8 cellular contexts compared by ENCODE assay signal in genomic region chr18:42053188-42053781, GRCh38.
A peak's percentile ranks its signal among the peaks of the same experiment; 100 is the strongest.
DNase-seq lines count a peak whose midpoint lies in the region; ATAC-seq lines count a peak whose summit lies in the region.

No MANE protein-coding gene starts in this region.

- DNase-seq in NCI-H526 (lab: John Stamatoyannopoulos, UW) (peak; percentile 6 to 20), NCI-H526 treated with DMSO at 0.1 percent for 48 hours (lab: John Stamatoyannopoulos, UW) (no peak), NCI-H2029 (lab: John Stamatoyannopoulos, UW) (peak; percentile 11), left lobe of liver (ENCODE audit: low spot score) (peak; percentile 48)
- peak; percentile 8 to 46 (median 14) for DNase-seq in activated CD4-positive, CD25-positive, alpha-beta regulatory T cell (lab: John Stamatoyannopoulos, UW)
- DNase-seq in central memory CD8-positive, alpha-beta T cell (ENCODE audit: low spot score in 2 of 2): peak in 1 of 2 donors; percentile 26
- peak; percentile 6 to 26 (median 24) for DNase-seq in stimulated activated CD4-positive, alpha-beta T cell treated with anti-CD3 and anti-CD28 coated beads, TNF-alpha, amount 100 ng/mL, for 4 hours (ENCODE audit: low read depth in 3 of 3)

- ATAC-seq in HG02840 (IDR thresholded peaks at IDR 0.05; ENCODE audit: low FRiP score, unreplicated experiment) (peak; percentile 90), left lobe of liver (peak; percentile 97)
- peak; percentile 52 for ATAC-seq in central memory CD8-positive, alpha-beta T cell (replicated peaks; ENCODE audit: extremely low read depth, poor library complexity, severe bottlenecking)

- peaks cover 12% of the 10 kb centered on the region for H3K36me3 Mint-ChIP-seq in central memory CD8-positive, alpha-beta T cell (ENCODE audit: insufficient read depth)

- no peaks in the 10 kb centered on the region for H3K27me3 Mint-ChIP-seq in central memory CD8-positive, alpha-beta T cell

- H3K9me3 Mint-ChIP-seq in central memory CD8-positive, alpha-beta T cell: no peaks in the 10 kb centered on the region

- no peaks in the 10 kb centered on the region for H3K4me1 Mint-ChIP-seq in central memory CD8-positive, alpha-beta T cell

- H3K27ac Mint-ChIP-seq in central memory CD8-positive, alpha-beta T cell (ENCODE audit: low read depth): no peak overlapping the region

- H3K4me3 Mint-ChIP-seq in central memory CD8-positive, alpha-beta T cell: no peak overlapping the region
